Comparison of ENCODE assay signal across 8 cellular contexts in the genomic region with DNA sequence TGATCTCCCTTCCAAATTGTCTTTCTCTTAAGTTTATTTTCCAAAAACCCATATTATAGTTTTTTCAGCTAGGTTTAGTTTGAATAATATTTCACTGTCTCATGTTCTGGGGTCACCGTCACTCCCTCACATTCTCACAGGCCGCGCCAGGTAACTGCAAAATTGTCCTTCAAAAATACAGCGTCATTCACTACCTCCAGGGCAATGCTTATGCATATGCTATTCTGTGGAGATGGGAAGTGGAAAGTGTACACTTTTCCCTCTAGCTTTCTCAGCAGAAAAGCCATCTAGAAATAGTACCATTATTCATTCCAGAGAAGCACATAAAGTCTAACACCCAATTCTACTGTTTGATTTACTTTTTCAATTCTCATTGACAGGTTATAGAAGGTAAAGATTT. TPM values are rescaled to one million over a fixed set of nuclear protein-coding genes. Genes with fewer than 3 reads are reported as not detected.
DNase-seq lines count a peak whose midpoint lies in the region; ATAC-seq and TF ChIP-seq lines count a peak whose summit lies in the region.

No MANE protein-coding gene starts in this region.

- H2AFZ ChIP-seq in parathyroid adenoma = peak overlapping the region; percentile 93

- H3K36me3 ChIP-seq in parathyroid adenoma (ENCODE audit: control insufficient read depth, insufficient read depth, low read length) = no peaks in the 10 kb centered on the region

- H3K4me3 ChIP-seq in GM12875 (ENCODE audit: low read depth, low read length) (peak overlapping the region; percentile 88), epithelial cell of proximal tubule (ENCODE audit: low read depth, low read length) (peak overlapping the region; percentile 61), parathyroid adenoma (ENCODE audit: low read depth, low read length) (peak overlapping the region; percentile 90)

- H3K4me1 ChIP-seq in parathyroid adenoma = no peaks in the 10 kb centered on the region

- H3K27me3 ChIP-seq in parathyroid adenoma (ENCODE audit: control insufficient read depth, insufficient read depth, low read length) = no peaks in the 10 kb centered on the region

- H3K27ac ChIP-seq in parathyroid adenoma = peak overlapping the region; percentile 84

- no peaks in the 10 kb centered on the region for H3K9me3 ChIP-seq in parathyroid adenoma (ENCODE audit: control insufficient read depth, low read length)

- ATAC-seq in HG03039 (IDR thresholded peaks at IDR 0.05; ENCODE audit: unreplicated experiment) = no peak

- no peaks in the 10 kb centered on the region for H3K79me2 ChIP-seq in parathyroid adenoma

- DNase-seq in NCI-H69 (lab: John Stamatoyannopoulos, UW) (peak; percentile 36), epithelial cell of proximal tubule (ENCODE audit: low read depth) (no peak), RPMI8226 (no peak), amygdala (lab: John Stamatoyannopoulos, UW) (no peak)
- no peak for DNase-seq in activated effector memory CD4-positive, alpha-beta T cell treated with Interleukin-2 at 50 U/mL for 16 hours

- TF ChIP-seq CTCF in GM12875 (IDR thresholded peaks at IDR 0.05; ENCODE audit: borderline replicate concordance, insufficient read depth, low read depth, low read length) (no peak), epithelial cell of proximal tubule (conservative IDR thresholded peaks at IDR 0.05; ENCODE audit: low read depth, low read length) (no peak), parathyroid adenoma (IDR thresholded peaks at IDR 0.05) (no peak)

- H3K9ac ChIP-seq in parathyroid adenoma = no peak overlapping the region

- H3K4me2 ChIP-seq in parathyroid adenoma (ENCODE audit: low read length) = peak overlapping the region; percentile 74

RNA-seq across cellular contexts. Expression of gene NUDT12, which starts 0.9 kb away (rescaled TPM):
- 8.0 and 9.9 TPM in 2 replicates for total RNA-seq in epithelial cell of proximal tubule
